ENCODE assay signal across 13 cellular contexts in genomic region chr4:145480257-145480656, GRCh38. TPM values are rescaled to one million over a fixed set of nuclear protein-coding genes. Genes with fewer than 3 reads are reported as not detected.
DNase-seq lines count a peak whose midpoint lies in the region; ATAC-seq and TF ChIP-seq lines count a peak whose summit lies in the region.
"Had no signal": no experiment of that assay in that cellular context is flagged by ENCODE, and none has a peak within 500 bp of the region (broad histone marks: within the 10 kb centered on the region; RNA-seq: fewer than 3 reads in every experiment).

No MANE protein-coding gene starts in this region.

- no peaks in the 10 kb centered on the region for H3K27me3 ChIP-seq in OCI-LY1 (ENCODE audit: insufficient read depth, low read length)
- no peaks in the 10 kb centered on the region for H3K27me3 ChIP-seq in esophagus muscularis mucosa
- H3K27me3 ChIP-seq: right atrium auricular region had no signal

- peaks cover 3% of the 10 kb centered on the region for H3K9me3 Mint-ChIP-seq in mesothelial cell of epicardium
- H3K9me3 Mint-ChIP-seq: activated naive CD4-positive, alpha-beta T cell treated with anti-CD3 and anti-CD28 coated beads, Interleukin-2, amount 10 ng/mL, durations not matched to agents 7 days and 5 days had no signal

- H2AFZ ChIP-seq in OCI-LY1 (ENCODE audit: low read length), result no peak overlapping the region

- no peak overlapping the region; the same call in 1 of the 2 replicates for H3K9ac ChIP-seq in OCI-LY1 (ENCODE audit: low read length)

- 33% methylated on average over 1 of the region's 1 CpG for WGBS in esophagus muscularis mucosa

- peak overlapping the region; percentile 79 for H3K4me3 Mint-ChIP-seq in mesothelial cell of epicardium

- no peaks in the 10 kb centered on the region for H3F3A ChIP-seq in OCI-LY1 (ENCODE audit: insufficient read depth, low read length)

- no peak overlapping the region for H3K27ac Mint-ChIP-seq in mesothelial cell of epicardium
- H3K27ac Mint-ChIP-seq: activated naive CD4-positive, alpha-beta T cell treated with anti-CD3 and anti-CD28 coated beads, Interleukin-2, amount 10 ng/mL, durations not matched to agents 7 days and 5 days had no signal

- peak overlapping the region; percentile 97 for H3K27ac ChIP-seq in OCI-LY1 (ENCODE audit: low read depth, low read length, poor library complexity, severe bottlenecking)
- H3K27ac ChIP-seq in esophagus muscularis mucosa (replicated peaks in 1 of 4), result no peak overlapping the region

- intact Hi-C loops in esophagus muscularis mucosa (cut with DNase I), result loop anchor here (5.0 to 10.0 kb wide), 4 partner anchors 77 to 305 kb away; no protein-coding TSS in a partner anchor

- H3K4me1 ChIP-seq in OCI-LY1 (ENCODE audit: insufficient read depth, low read length, severe bottlenecking) (peaks cover 25% of the 10 kb centered on the region), esophagus muscularis mucosa (peaks cover 15 to 33% (median 31%) of the 10 kb centered on the region in 4 donors)

- no peaks in the 10 kb centered on the region for H3K9me2 ChIP-seq in OCI-LY1 (ENCODE audit: low read depth, low read length)

- TF ChIP-seq EP300 in esophagus muscularis mucosa (IDR thresholded peaks at IDR 0.05), result no peak

- no peaks in the 10 kb centered on the region for H3K36me3 Mint-ChIP-seq in mesothelial cell of epicardium
- H3K36me3 Mint-ChIP-seq: activated naive CD4-positive, alpha-beta T cell treated with anti-CD3 and anti-CD28 coated beads, Interleukin-2, amount 10 ng/mL, durations not matched to agents 7 days and 5 days had no signal

- TF ChIP-seq POLR2A in esophagus muscularis mucosa (IDR thresholded peaks at IDR 0.05; ENCODE audit: low read depth), result no peak

- H3K79me2 ChIP-seq in OCI-LY1 (ENCODE audit: insufficient read depth, low read length), result peaks cover 36% of the 10 kb centered on the region

- H3K27me3 Mint-ChIP-seq in mesothelial cell of epicardium (ENCODE audit: low read depth), result no peaks in the 10 kb centered on the region

- H3K9me3 ChIP-seq in OCI-LY1 (ENCODE audit: low read length) (no peaks in the 10 kb centered on the region), esophagus muscularis mucosa (no peaks in the 10 kb centered on the region)
- H3K9me3 ChIP-seq: right atrium auricular region had no signal

- peak overlapping the region; percentile 80 for H3K4me2 ChIP-seq in OCI-LY1 (ENCODE audit: low read length)

- peak; percentile 58 for DNase-seq in GF-D8 (lab: John Stamatoyannopoulos, UW)
- DNase-seq in mesothelial cell of epicardium (ENCODE audit: low spot score in 2 of 2, unreplicated experiment in 2 of 2), result no peak
- DNase-seq in OCI-M2 (lab: John Stamatoyannopoulos, UW; ENCODE audit: unreplicated experiment), result no peak
- DNase-seq in COLO829 (ENCODE audit: low spot score), result no peak
- DNase-seq in esophagus muscularis mucosa (ENCODE audit: extremely low spot score), result no peak
- no peak for DNase-seq in 8988T
- DNase-seq: activated naive CD4-positive, alpha-beta T cell treated with anti-CD3 and anti-CD28 coated beads, Interleukin-2, amount 10 ng/mL, durations not matched to agents 7 days and 5 days; cortex of kidney; DMS 273 treated with DMSO at 0.1 percent for 48 hours; NCI-H1048 had no signal

- TF ChIP-seq CTCF in OCI-LY1 (IDR thresholded peaks at IDR 0.05; ENCODE audit: low read length) (no peak), mesothelial cell of epicardium (IDR thresholded peaks at IDR 0.05; ENCODE audit: unreplicated experiment) (no peak), esophagus muscularis mucosa (IDR thresholded peaks at IDR 0.05) (no peak)

- peaks cover 15% of the 10 kb centered on the region for H3K36me3 ChIP-seq in OCI-LY1 (ENCODE audit: insufficient read depth, low read length)
- H3K36me3 ChIP-seq in esophagus muscularis mucosa, result no peaks in the 10 kb centered on the region
- H3K36me3 ChIP-seq: right atrium auricular region had no signal

- H3K4me1 Mint-ChIP-seq in mesothelial cell of epicardium, result peaks cover 9% of the 10 kb centered on the region

- ATAC-seq in GM21447 (IDR thresholded peaks at IDR 0.05; ENCODE audit: unreplicated experiment), result peak; percentile 28

- no peaks in the 10 kb centered on the region for H4K20me1 ChIP-seq in OCI-LY1 (ENCODE audit: insufficient read depth, low read length)

- H3K4me3 ChIP-seq in OCI-LY1 (ENCODE audit: low read depth, low read length, poor library complexity, severe bottlenecking) (peak overlapping the region; percentile 80), esophagus muscularis mucosa (no peak overlapping the region)

RNA-seq across cellular contexts. Expression of gene SMAD1, which starts 1.4 kb away (rescaled TPM):
- total RNA-seq in mesothelial cell of epicardium (35.6 to 40.5 TPM (median 38.4 TPM) in 3 replicates), esophagus muscularis mucosa (10 to 100 TPM; 19.5 to 34.3 (median 29.2) TPM)
